8 cellular contexts compared by ENCODE assay signal in the genomic region with DNA sequence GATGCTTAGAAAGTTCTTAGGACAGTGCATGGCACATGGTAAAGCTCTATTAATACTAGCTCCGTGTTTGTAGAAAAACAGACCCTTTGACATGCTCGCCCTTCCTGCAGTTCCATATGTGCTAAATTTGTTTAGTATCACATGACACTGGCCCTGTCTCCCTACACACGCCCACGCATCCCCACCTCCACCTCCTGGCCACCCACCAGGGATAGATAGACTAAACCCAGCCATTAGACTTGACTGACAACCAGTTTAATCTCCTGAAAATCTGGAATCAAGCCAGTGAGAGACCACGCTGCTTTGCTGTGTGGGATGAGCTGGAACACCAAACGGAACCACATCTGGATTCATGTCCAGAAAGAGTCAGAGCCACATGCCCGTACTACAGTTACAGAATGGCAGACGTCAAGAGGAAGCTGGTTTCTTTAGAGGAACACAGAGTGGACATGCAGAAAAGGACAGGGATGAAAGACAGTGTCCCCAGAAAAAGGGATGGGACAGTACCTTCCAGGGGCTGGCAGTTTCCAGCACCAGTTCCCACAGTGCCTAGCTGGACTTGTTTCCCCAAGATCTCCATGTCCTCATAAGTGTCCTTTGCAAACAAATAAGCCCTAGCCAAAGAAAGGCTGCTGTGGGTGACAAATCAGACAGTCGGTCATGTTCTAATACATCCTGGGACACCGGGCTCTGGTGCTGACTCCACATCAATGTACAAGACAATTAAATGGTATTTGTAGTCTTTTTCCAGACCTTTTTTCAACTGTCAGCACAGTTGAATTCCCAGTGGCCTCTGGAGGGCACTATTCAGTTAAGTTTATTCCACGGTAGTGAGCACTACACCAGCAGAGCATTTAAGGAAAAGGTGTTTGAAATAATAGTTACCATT.
DNase-seq lines count a peak whose midpoint lies in the region; ATAC-seq, FAIRE-seq and TF ChIP-seq lines count a peak whose summit lies in the region.

No MANE protein-coding gene starts in this region.

- no peak overlapping the region for H3K27ac ChIP-seq in astrocyte (ENCODE audit: low read depth, low read length)
- no peak overlapping the region for H3K27ac ChIP-seq in smooth muscle cell (ENCODE audit: low read depth)

- H3K79me2 ChIP-seq in Loucy (ENCODE audit: insufficient read depth, low read length) (no peaks in the 10 kb centered on the region), astrocyte (ENCODE audit: insufficient read depth, low read length) (no peaks in the 10 kb centered on the region), smooth muscle cell (ENCODE audit: low read depth) (no peaks in the 10 kb centered on the region)

- H3K27me3 ChIP-seq in Loucy (ENCODE audit: insufficient read depth, low read length, poor library complexity, severe bottlenecking) (no peaks in the 10 kb centered on the region), astrocyte (ENCODE audit: insufficient read depth, low read length) (peaks cover 4% of the 10 kb centered on the region), smooth muscle cell (ENCODE audit: low read depth) (no peaks in the 10 kb centered on the region)

- H3K4me2 ChIP-seq in Loucy (ENCODE audit: low read depth, low read length, poor library complexity, severe bottlenecking): peak overlapping the region; percentile 65
- H3K4me2 ChIP-seq in astrocyte (ENCODE audit: low read length): no peak overlapping the region
- no peak overlapping the region for H3K4me2 ChIP-seq in smooth muscle cell

- no peak for ATAC-seq in GM19463 (IDR thresholded peaks at IDR 0.05; ENCODE audit: unreplicated experiment)

- H3K27me3 Mint-ChIP-seq in astrocyte (ENCODE audit: low read depth, unreplicated experiment): peaks cover 4% of the 10 kb centered on the region

- H3K27ac Mint-ChIP-seq in astrocyte (ENCODE audit: unreplicated experiment): no peak overlapping the region

- peaks cover 11% of the 10 kb centered on the region; the same call in 1 of the 2 replicates for H3K9me3 ChIP-seq in Loucy (ENCODE audit: insufficient read depth, low read depth, low read length)
- no peaks in the 10 kb centered on the region for H3K9me3 ChIP-seq in astrocyte (ENCODE audit: insufficient read depth, low read depth, low read length)
- peaks cover 8% of the 10 kb centered on the region for H3K9me3 ChIP-seq in smooth muscle cell (replicated peaks; ENCODE audit: low read depth)

- no peak overlapping the region for H3K4me3 ChIP-seq in GM12875 (ENCODE audit: low read depth, low read length)
- H3K4me3 ChIP-seq in Loucy (ENCODE audit: low read length, poor library complexity, severe bottlenecking): peak overlapping the region; percentile 37
- H3K4me3 ChIP-seq in astrocyte (ENCODE audit: insufficient read depth, low read depth, low read length): no peak overlapping the region
- no peak overlapping the region for H3K4me3 ChIP-seq in smooth muscle cell

- H3F3A ChIP-seq in Loucy (ENCODE audit: low read depth) (no peaks in the 10 kb centered on the region), smooth muscle cell (ENCODE audit: low read depth) (no peaks in the 10 kb centered on the region)

- H2AFZ ChIP-seq in Loucy (ENCODE audit: low read length) (peak overlapping the region; percentile 87), astrocyte (ENCODE audit: low read depth, low read length) (no peak overlapping the region), smooth muscle cell (ENCODE audit: low read depth) (no peak overlapping the region)

- H3K9me2 ChIP-seq in Loucy (replicated peaks; ENCODE audit: low read depth, low read length): no peaks in the 10 kb centered on the region

- H3K4me3 Mint-ChIP-seq in astrocyte (ENCODE audit: unreplicated experiment): no peak overlapping the region

- TF ChIP-seq CTCF in GM12875 (IDR thresholded peaks at IDR 0.05; ENCODE audit: borderline replicate concordance, insufficient read depth, low read depth, low read length) (peak; percentile 48; the same call in 1 of the 2 replicates), Loucy (conservative IDR thresholded peaks at IDR 0.05; ENCODE audit: low read length) (peak; percentile 89), astrocyte (IDR thresholded peaks at IDR 0.05; ENCODE audit: insufficient read depth, low read depth, low read length) (peak; percentile 73), smooth muscle cell (IDR thresholded peaks at IDR 0.05; ENCODE audit: borderline replicate concordance, insufficient read depth, poor library complexity, severe bottlenecking) (peak; percentile 70)

- H3K36me3 Mint-ChIP-seq in astrocyte (ENCODE audit: low read depth, unreplicated experiment): no peaks in the 10 kb centered on the region

- H4K20me1 ChIP-seq in Loucy (ENCODE audit: insufficient read depth, low read length, poor library complexity, severe bottlenecking): no peaks in the 10 kb centered on the region
- H4K20me1 ChIP-seq in astrocyte (ENCODE audit: insufficient read depth, low read length): no peaks in the 10 kb centered on the region
- no peaks in the 10 kb centered on the region for H4K20me1 ChIP-seq in smooth muscle cell (ENCODE audit: low read depth)

- peaks cover 38% of the 10 kb centered on the region for H3K4me1 ChIP-seq in Loucy (ENCODE audit: insufficient read depth, low read length, poor library complexity, severe bottlenecking)
- no peaks in the 10 kb centered on the region for H3K4me1 ChIP-seq in astrocyte (ENCODE audit: insufficient read depth, low read length)
- H3K4me1 ChIP-seq in smooth muscle cell (ENCODE audit: low read depth): no peaks in the 10 kb centered on the region

- DNase-seq in A172 (ENCODE audit: low spot score): peak; percentile 70
- DNase-seq in SHP77 treated with DMSO at 0.1 percent for 48 hours (lab: John Stamatoyannopoulos, UW): peak; percentile 75
- peak; percentile 26 for DNase-seq in astrocyte (ENCODE audit: low read depth)
- peak; percentile 54 to 59 for DNase-seq in hippocampal formation (lab: John Stamatoyannopoulos, UW)
- no peak for DNase-seq in smooth muscle cell (lab: John Stamatoyannopoulos, UW; ENCODE audit: unreplicated experiment)

- peaks cover 2% of the 10 kb centered on the region for H3K9me3 Mint-ChIP-seq in astrocyte (ENCODE audit: unreplicated experiment)

- H3K9ac ChIP-seq in Loucy (ENCODE audit: low read depth, low read length, poor library complexity, severe bottlenecking) (peak overlapping the region; percentile 25), astrocyte (ENCODE audit: low read length) (no peak overlapping the region), smooth muscle cell (ENCODE audit: low read depth) (no peak overlapping the region)

- no peaks in the 10 kb centered on the region for H3K4me1 Mint-ChIP-seq in astrocyte (ENCODE audit: low read depth, unreplicated experiment)

- no peaks in the 10 kb centered on the region for H3K36me3 ChIP-seq in Loucy (ENCODE audit: insufficient read depth, low read length)
- H3K36me3 ChIP-seq in astrocyte (ENCODE audit: insufficient read depth, low read length): no peaks in the 10 kb centered on the region
- no peaks in the 10 kb centered on the region for H3K36me3 ChIP-seq in smooth muscle cell (ENCODE audit: low read depth)

- no peak for FAIRE-seq in astrocyte (lab: Jason Lieb, UNC)

- WGBS in smooth muscle cell (ENCODE audit: low lambda C conversion rate): 52% methylated on average over 11 of the region's 11 CpGs
